ENCODE assay signal across 17 cellular contexts in the genomic region with DNA sequence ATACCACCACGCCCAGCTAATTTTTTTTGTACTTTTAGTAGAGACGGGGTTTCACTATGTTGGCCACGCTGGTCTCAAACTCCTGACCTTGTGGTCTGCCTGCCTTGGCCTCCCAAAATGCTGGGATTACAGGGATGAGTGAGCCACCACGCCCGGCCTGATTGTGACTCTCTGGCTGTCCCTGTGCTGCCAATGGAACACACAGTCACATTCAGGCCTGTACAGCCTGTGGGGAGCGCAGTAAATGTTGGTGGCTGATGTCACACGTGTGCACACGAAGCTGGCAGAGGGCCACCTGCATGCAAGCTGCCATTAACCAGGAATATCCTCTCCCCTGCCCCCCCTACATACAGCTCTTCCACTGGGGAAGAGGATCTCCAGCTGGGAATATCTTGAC. TPM values are rescaled to one million over a fixed set of nuclear protein-coding genes. Genes with fewer than 3 reads are reported as not detected.
DNase-seq lines count a peak whose midpoint lies in the region; ATAC-seq and TF ChIP-seq lines count a peak whose summit lies in the region.
"Had no signal": no experiment of that assay in that cellular context is flagged by ENCODE, and none has a peak within 500 bp of the region (broad histone marks: within the 10 kb centered on the region; RNA-seq: fewer than 3 reads in every experiment).

No MANE protein-coding gene starts in this region.

- ATAC-seq in GM23338 (no peak), HG03354 (IDR thresholded peaks at IDR 0.05; ENCODE audit: poor library complexity, severe bottlenecking, unreplicated experiment) (no peak)
- ATAC-seq: gastrocnemius medialis, T-cell had no signal

- H3K4me1 ChIP-seq in BLaER1 (peaks cover 40% of the 10 kb centered on the region), GM23338 (ENCODE audit: insufficient read depth) (peaks cover 11% of the 10 kb centered on the region; the same call in 1 of the 2 replicates), neural progenitor cell (peaks cover 18% of the 10 kb centered on the region)

- no peaks in the 10 kb centered on the region for H3K9me2 ChIP-seq in GM23338 (ENCODE audit: insufficient read depth)

- H3K27ac ChIP-seq in BLaER1 (no peak overlapping the region), GM23338 (ENCODE audit: low read depth) (no peak overlapping the region), neural progenitor cell (no peak overlapping the region)
- H3K27ac ChIP-seq: brain microvascular endothelial cell, gastrocnemius medialis, ovary, vagina had no signal

- H3K79me2 ChIP-seq in GM23338 (replicated peaks; ENCODE audit: insufficient read depth) = no peaks in the 10 kb centered on the region
- no peaks in the 10 kb centered on the region for H3K79me2 ChIP-seq in neural progenitor cell (ENCODE audit: low read depth)

- H3K9ac ChIP-seq in BLaER1 (no peak overlapping the region), neural progenitor cell (no peak overlapping the region)

- H3K4me3 Mint-ChIP-seq in GM23338 (no peak overlapping the region; the same call in 2 of the 3 replicates), chondrocyte (ENCODE audit: unreplicated experiment) (peak overlapping the region; percentile 30), neural progenitor cell (peak overlapping the region; percentile 62)
- H3K4me3 Mint-ChIP-seq: activated naive CD8-positive, alpha-beta T cell; activated T-cell treated with anti-CD3 and anti-CD28 coated beads, Interleukin-2, amount 50 U/mL, for 24 hours had no signal

- H3K4me1 Mint-ChIP-seq in GM23338 (peaks cover 20% of the 10 kb centered on the region), chondrocyte (ENCODE audit: low read depth) (peaks cover 15% of the 10 kb centered on the region), neural progenitor cell (peaks cover 14% of the 10 kb centered on the region)

- H3K9me3 Mint-ChIP-seq in GM23338 = no peaks in the 10 kb centered on the region; the same call in 2 of the 3 replicates
- no peaks in the 10 kb centered on the region for H3K9me3 Mint-ChIP-seq in chondrocyte (ENCODE audit: low read depth)
- no peaks in the 10 kb centered on the region for H3K9me3 Mint-ChIP-seq in neural progenitor cell
- H3K9me3 Mint-ChIP-seq: activated T-cell treated with anti-CD3 and anti-CD28 coated beads, Interleukin-2, amount 50 U/mL, for 24 hours; T-cell had no signal

- H2AFZ ChIP-seq in GM23338 (peak overlapping the region; percentile 74), neural progenitor cell (replicated peaks) (no peak overlapping the region)

- no peaks in the 10 kb centered on the region for H3K36me3 ChIP-seq in BLaER1
- H3K36me3 ChIP-seq in GM23338 (ENCODE audit: insufficient read depth) = no peaks in the 10 kb centered on the region; the same call in 1 of the 2 replicates
- no peaks in the 10 kb centered on the region for H3K36me3 ChIP-seq in neural progenitor cell
- H3K36me3 ChIP-seq: brain microvascular endothelial cell, gastrocnemius medialis, ovary, vagina had no signal

- H3K27me3 Mint-ChIP-seq in GM23338 (ENCODE audit: insufficient read depth, low read depth, poor library complexity) = peaks cover 45% of the 10 kb centered on the region
- H3K27me3 Mint-ChIP-seq in chondrocyte (ENCODE audit: low read depth) = peaks cover 25% of the 10 kb centered on the region
- H3K27me3 Mint-ChIP-seq in neural progenitor cell (ENCODE audit: insufficient read depth, low read depth) = peaks cover 32% of the 10 kb centered on the region

- H3K4me3 ChIP-seq in BLaER1 (no peak overlapping the region), GM23338 (peak overlapping the region; percentile 49), neural progenitor cell (no peak overlapping the region)
- H3K4me3 ChIP-seq: ovary, vagina had no signal

- no peak for DNase-seq in GM23338 (ENCODE audit: low spot score)
- DNase-seq in chondrocyte (ENCODE audit: low spot score) = no peak
- DNase-seq in neural progenitor cell (ENCODE audit: low spot score) = no peak
- no peak for DNase-seq in activated T-cell treated with anti-CD3 and anti-CD28 coated beads, Interleukin-2, amount 50 U/mL, for 1 hour
- DNase-seq in HUDEP-2 (lab: John Stamatoyannopoulos, UW; ENCODE audit: unreplicated experiment in 76 of 76) = no peak
- DNase-seq: activated CD4-positive, alpha-beta T cell treated with anti-CD3 and anti-CD28 coated beads, Interleukin-2, amount 50 U/mL, for 4 hours; activated T-cell treated with anti-CD3 and anti-CD28 coated beads, Interleukin-2, amount 50 U/mL, for 24 hours; brain microvascular endothelial cell; gastrocnemius medialis; NCI-H1694; NCI-H446 treated with DMSO at 0.1 percent for 48 hours had no signal

- H4K20me1 ChIP-seq in BLaER1 = no peaks in the 10 kb centered on the region
- H4K20me1 ChIP-seq in GM23338 (replicated peaks; ENCODE audit: insufficient read depth) = no peaks in the 10 kb centered on the region
- no peaks in the 10 kb centered on the region for H4K20me1 ChIP-seq in neural progenitor cell (ENCODE audit: low read depth)

- no peaks in the 10 kb centered on the region for H3K9me3 ChIP-seq in BLaER1
- H3K9me3 ChIP-seq in neural progenitor cell (ENCODE audit: low read depth) = no peaks in the 10 kb centered on the region
- H3K9me3 ChIP-seq: gastrocnemius medialis, ovary, vagina had no signal

- H3F3A ChIP-seq in GM23338 (replicated peaks; ENCODE audit: low read depth) (peaks cover 6% of the 10 kb centered on the region; the same call in 1 of the 2 replicates), neural progenitor cell (ENCODE audit: low read depth) (peaks cover 21% of the 10 kb centered on the region)

- H3K27me3 ChIP-seq in BLaER1 (peaks cover 44% of the 10 kb centered on the region), GM23338 (ENCODE audit: insufficient read depth) (peaks cover 51% of the 10 kb centered on the region), neural progenitor cell (peaks cover 65% of the 10 kb centered on the region)
- H3K27me3 ChIP-seq: brain microvascular endothelial cell had no signal

- H3K36me3 Mint-ChIP-seq in GM23338 (ENCODE audit: low read depth) = no peaks in the 10 kb centered on the region; the same call in 2 of the 3 replicates
- H3K36me3 Mint-ChIP-seq in chondrocyte (ENCODE audit: low read depth) = no peaks in the 10 kb centered on the region
- H3K36me3 Mint-ChIP-seq in neural progenitor cell = no peaks in the 10 kb centered on the region
- H3K36me3 Mint-ChIP-seq: activated naive CD8-positive, alpha-beta T cell; T-cell had no signal

- TF ChIP-seq CTCF in GM23338 (conservative IDR thresholded peaks at IDR 0.05; ENCODE audit: low read depth in 2 of 2) = no peak
- TF ChIP-seq CTCF in chondrocyte (IDR thresholded peaks at IDR 0.05) = no peak
- no peak for TF ChIP-seq CTCF in neural progenitor cell (IDR thresholded peaks at IDR 0.05)

- H3K27ac Mint-ChIP-seq in GM23338 = no peak overlapping the region
- no peak overlapping the region for H3K27ac Mint-ChIP-seq in chondrocyte (ENCODE audit: unreplicated experiment)
- no peak overlapping the region for H3K27ac Mint-ChIP-seq in neural progenitor cell
- H3K27ac Mint-ChIP-seq: activated naive CD8-positive, alpha-beta T cell; activated T-cell treated with anti-CD3 and anti-CD28 coated beads, Interleukin-2, amount 50 U/mL, for 24 hours; T-cell had no signal

- H3K4me2 ChIP-seq in BLaER1 = peak overlapping the region; percentile 64
- H3K4me2 ChIP-seq in GM23338 = peak overlapping the region; percentile 77; the same call in 1 of the 2 replicates
- H3K4me2 ChIP-seq in neural progenitor cell = peak overlapping the region; percentile 56

TF ChIP-seq in GM23338, 12 proteins besides CTCF, POLR2A, EP300 and RAD21:
- TF ChIP-seq ZNF331 (CRISPR knock-in tag; IDR thresholded peaks at IDR 0.05; ENCODE audit: low read depth) = no peak
TF ChIP-seq in GM23338: peak in this region for 0.

RNA-seq across cellular contexts. Expression of a gene that starts 22.1 kb away (rescaled TPM):
- 24.0 and 24.3 TPM in 2 replicates for total RNA-seq in GM23338 (2014; rRNA removed; shearing (Covaris generic))
- polyA plus RNA-seq in GM23338 (2016; fragmentation: Nextera tagmentation; extraction: Ambion mirVana) = 17.3 and 18.2 TPM in 2 replicates
- 21.2 to 31.0 TPM (median 23.4 TPM) in 3 replicates for total RNA-seq in chondrocyte
- 22.8 and 29.7 TPM in 2 replicates for total RNA-seq in neural progenitor cell (ENCODE audit: low replicate concordance)

RNA-seq across cellular contexts. Expression of a gene that starts 22.2 kb away (rescaled TPM):
- total RNA-seq in GM23338 (2014; rRNA removed; shearing (Covaris generic)) = 22.5 and 48.4 TPM in 2 replicates
- polyA plus RNA-seq in GM23338 (2016; fragmentation: Nextera tagmentation; extraction: Ambion mirVana) = 36.3 and 38.1 TPM in 2 replicates
- total RNA-seq in chondrocyte = 13.9 to 19.0 TPM (median 18.3 TPM) in 3 replicates
- total RNA-seq in neural progenitor cell (ENCODE audit: low replicate concordance) = 49.7 and 71.1 TPM in 2 replicates
